In the genomic region with DNA sequence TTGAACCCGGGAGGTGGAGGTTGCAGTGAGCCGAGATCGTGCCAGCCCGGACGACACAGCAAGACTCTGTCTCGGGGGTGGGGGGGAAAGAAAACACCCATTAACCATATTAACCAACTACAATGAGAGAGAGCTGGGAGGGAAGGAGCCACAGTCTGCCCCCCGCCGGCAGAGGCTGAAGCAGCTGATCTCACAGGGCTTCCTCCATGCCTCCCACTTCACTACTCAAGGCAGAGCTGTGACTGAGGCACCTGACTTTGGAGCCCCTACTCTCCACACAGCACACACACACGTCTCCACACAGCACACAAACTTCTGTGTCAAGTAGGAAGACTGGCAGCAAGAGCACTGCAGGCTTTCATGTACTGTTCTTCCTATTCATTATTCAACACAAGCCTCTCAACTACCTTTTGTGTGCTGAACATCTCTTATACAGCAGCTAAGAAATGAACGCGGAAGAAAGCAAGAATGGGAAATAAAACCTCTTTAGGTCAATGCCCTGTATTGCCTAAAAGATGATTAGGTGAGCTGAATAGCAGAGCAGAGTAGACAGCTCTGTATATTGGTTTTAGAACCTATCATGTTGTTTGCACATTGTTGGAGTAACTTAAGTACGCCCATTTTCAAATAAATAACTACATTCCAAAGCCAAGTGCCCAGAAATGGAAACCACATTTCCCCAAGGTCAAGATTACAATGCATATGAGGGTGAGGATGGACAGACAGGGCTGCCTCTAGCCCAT, we compare ENCODE assay signal across 26 cellular contexts.
"Had no signal": no experiment of that assay in that cellular context is flagged by ENCODE, and none has a peak within 500 bp of the region (broad histone marks: within the 10 kb centered on the region; RNA-seq: fewer than 3 reads in every experiment).

No MANE protein-coding gene starts in this region.

- H3K27me3 ChIP-seq: neural progenitor cell, spleen had no signal

- H2AFZ ChIP-seq: neural progenitor cell had no signal

- H3K4me2 ChIP-seq: neural progenitor cell had no signal

- H3K27me3 Mint-ChIP-seq: activated naive CD8-positive, alpha-beta T cell treated with anti-CD3 and anti-CD28 coated beads, Interleukin-2, amount 50 U/mL, for 24 hours; activated T-helper 17 cell treated with anti-CD3 and anti-CD28 coated beads, Interleukin-2, amount 50 U/mL, for 72 hours had no signal

- H3K4me3 ChIP-seq: neural progenitor cell, spleen, thoracic aorta had no signal

- H3K27ac ChIP-seq: neural progenitor cell, spleen, thoracic aorta had no signal

- FAIRE-seq: kidney had no signal

- H3K4me1 ChIP-seq: neural progenitor cell had no signal

- H3K27ac Mint-ChIP-seq: activated naive CD8-positive, alpha-beta T cell treated with anti-CD3 and anti-CD28 coated beads, Interleukin-2, amount 50 U/mL, for 24 hours; neural progenitor cell had no signal

- H3K9me3 ChIP-seq: spleen, thoracic aorta had no signal

- H3K9me3 Mint-ChIP-seq: activated naive CD8-positive, alpha-beta T cell treated with anti-CD3 and anti-CD28 coated beads, Interleukin-2, amount 50 U/mL, for 24 hours; activated T-cell treated with anti-CD3 and anti-CD28 coated beads, Interleukin-2, amount 50 U/mL, for 4 hours; activated T-helper 17 cell treated with anti-CD3 and anti-CD28 coated beads, Interleukin-2, amount 50 U/mL, for 72 hours; immature natural killer cell; natural killer cell; neural progenitor cell had no signal

- H3K9ac ChIP-seq: neural progenitor cell had no signal

- H3K4me1 Mint-ChIP-seq: neural progenitor cell had no signal

- DNase-seq: activated CD4-positive, alpha-beta T cell treated with anti-CD3 and anti-CD28 coated beads for 4 hours; activated CD4-positive, alpha-beta T cell treated with anti-CD3 and anti-CD28 coated beads, Interleukin-2, amount 50 U/mL, for 48 hours; activated CD4-positive, CD25-positive, alpha-beta regulatory T cell; activated CD8-positive, alpha-beta memory T cell treated with anti-CD3 and anti-CD28 coated beads for 24 hours; activated gamma-delta T cell treated with Interleukin-2 at 50 U/mL for 16 hours; activated naive CD4-positive, alpha-beta T cell treated with anti-CD3 and anti-CD28 coated beads, Interleukin-2, amount 50 U/mL, for 16 hours; activated naive CD8-positive, alpha-beta T cell treated with anti-CD3 and anti-CD28 coated beads, Interleukin-2, amount 50 U/mL, for 24 hours; activated T-cell treated with anti-CD3 and anti-CD28 coated beads, Interleukin-2, amount 50 U/mL, for 4 hours; amygdala; central memory CD4-positive, alpha-beta T cell; foreskin fibroblast; hypothalamus; immature natural killer cell; left colon; mesenchymal stem cell; natural killer cell; occipital lobe; right cardiac atrium; spleen; stimulated activated naive CD8-positive, alpha-beta T cell treated with anti-CD3 and anti-CD28 coated beads, Interleukin-15, Interleukin-2, amounts not matched to agents 100 U/mL and 50 U/mL, for 24 hours; trophoblast cell had no signal

- ATAC-seq: activated naive CD8-positive, alpha-beta T cell treated with anti-CD3 and anti-CD28 coated beads, Interleukin-2, amount 50 U/mL, for 24 hours; activated T-cell treated with anti-CD3 and anti-CD28 coated beads, Interleukin-2, amount 50 U/mL, for 4 hours; activated T-helper 17 cell treated with anti-CD3 and anti-CD28 coated beads, Interleukin-2, amount 50 U/mL, for 72 hours; esophagus mucosa; left colon; natural killer cell; right cardiac atrium; stimulated activated naive CD8-positive, alpha-beta T cell treated with anti-CD3 and anti-CD28 coated beads, Interleukin-15, Interleukin-2, amounts not matched to agents 100 U/mL and 50 U/mL, for 24 hours had no signal

- H3K4me3 Mint-ChIP-seq: activated naive CD8-positive, alpha-beta T cell treated with anti-CD3 and anti-CD28 coated beads, Interleukin-2, amount 50 U/mL, for 24 hours; activated T-cell treated with anti-CD3 and anti-CD28 coated beads, Interleukin-2, amount 50 U/mL, for 4 hours; activated T-helper 17 cell treated with anti-CD3 and anti-CD28 coated beads, Interleukin-2, amount 50 U/mL, for 72 hours; immature natural killer cell; natural killer cell; neural progenitor cell had no signal
